Comparison of ENCODE assay signal across 19 cellular contexts in the genomic region with DNA sequence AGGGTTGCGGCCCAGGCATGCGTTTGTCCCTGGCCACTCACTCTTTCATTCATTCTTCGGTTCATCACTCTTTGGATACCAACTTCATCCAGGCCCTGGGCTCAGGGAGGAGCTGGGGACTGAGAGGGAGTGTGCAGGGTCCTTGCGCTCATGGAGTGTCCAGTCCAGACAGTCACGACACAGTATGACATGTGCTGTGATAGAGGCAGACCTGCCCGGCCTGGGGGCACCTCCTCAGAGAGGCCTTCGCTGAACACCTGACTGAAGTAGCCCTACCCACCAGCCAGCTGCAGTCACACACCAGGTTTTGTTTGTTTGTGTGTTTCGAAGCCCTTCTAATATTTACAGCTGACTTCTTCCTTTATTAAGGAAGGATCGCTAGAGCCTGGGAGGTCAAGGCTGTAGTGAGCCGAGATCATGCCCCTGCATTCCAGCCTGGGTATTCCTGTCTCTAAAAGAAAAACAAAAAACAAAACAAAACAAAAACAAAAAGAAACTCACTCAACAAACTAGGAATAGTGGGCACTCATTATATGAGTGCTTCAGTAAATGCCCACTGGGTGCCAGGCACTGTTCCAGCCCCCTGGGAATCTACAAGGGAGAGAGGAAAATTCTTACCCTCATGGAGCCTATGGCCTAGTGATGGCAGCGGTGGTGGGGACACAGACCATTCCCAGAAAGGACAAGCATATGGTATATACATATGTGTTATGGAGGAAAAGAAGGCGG. TPM values are rescaled to one million over a fixed set of nuclear protein-coding genes. Genes with fewer than 3 reads are reported as not detected.
A peak's percentile ranks its signal among the peaks of the same experiment; 100 is the strongest.
DNase-seq lines count a peak whose midpoint lies in the region; ATAC-seq and TF ChIP-seq lines count a peak whose summit lies in the region.
"Had no signal": no experiment of that assay in that cellular context is flagged by ENCODE, and none has a peak within 500 bp of the region (broad histone marks: within the 10 kb centered on the region; RNA-seq: fewer than 3 reads in every experiment).

No MANE protein-coding gene starts in this region.

- H3K27ac Mint-ChIP-seq in Caco-2 (ENCODE audit: unreplicated experiment) = no peak overlapping the region
- no peak overlapping the region for H3K27ac Mint-ChIP-seq in activated T-helper 1 cell treated with anti-CD3 and anti-CD28 coated beads, Interleukin-12 subunit alpha, Interleukin-12 subunit beta, Interleukin-2, Interleukin-4 antibody, amounts not matched to agents 30 ng/mL and 10 ng/mL and 1 ng/mL, durations not matched to agents 14 hours and 24 hours and 36 hours
- H3K27ac Mint-ChIP-seq: stimulated activated naive CD8-positive, alpha-beta T cell treated with anti-CD3 and anti-CD28 coated beads, Interleukin-15, Interleukin-2, amounts not matched to agents 100 ng/mL and 50 ng/mL, for 24 hours had no signal

- H3K36me3 ChIP-seq in Caco-2 (ENCODE audit: control insufficient read depth, insufficient read depth, low read length) = no peaks in the 10 kb centered on the region
- H3K36me3 ChIP-seq in gastrocnemius medialis = no peaks in the 10 kb centered on the region
- no peaks in the 10 kb centered on the region for H3K36me3 ChIP-seq in aorta (ENCODE audit: control insufficient read depth in 1 of 2, insufficient read depth in 2 of 2, low read length in 1 of 2)
- H3K36me3 ChIP-seq: BLaER1, cardiac muscle cell, lower lobe of right lung had no signal

- H3K9me3 ChIP-seq in Caco-2 (no peaks in the 10 kb centered on the region), gastrocnemius medialis (no peaks in the 10 kb centered on the region), aorta (ENCODE audit: control insufficient read depth, low read length) (no peaks in the 10 kb centered on the region)
- H3K9me3 ChIP-seq: BLaER1, lower lobe of right lung had no signal

- no peaks in the 10 kb centered on the region for H3K4me1 ChIP-seq in Caco-2
- H3K4me1 ChIP-seq in gastrocnemius medialis = peaks cover 14 to 17% of the 10 kb centered on the region in 2 donors
- no peaks in the 10 kb centered on the region for H3K4me1 ChIP-seq in aorta (ENCODE audit: control insufficient read depth in 1 of 2, insufficient read depth in 2 of 2, low read length in 2 of 2)
- H3K4me1 ChIP-seq: BLaER1 had no signal

- no TSS peak for BruUV-seq in Caco-2 (replicated peaks; lab: Mats Ljungman, UMichigan)

- no peaks in the 10 kb centered on the region for H3K36me3 Mint-ChIP-seq in Caco-2 (ENCODE audit: insufficient read depth, unreplicated experiment)
- H3K36me3 Mint-ChIP-seq in activated T-helper 1 cell treated with anti-CD3 and anti-CD28 coated beads, Interleukin-12 subunit alpha, Interleukin-12 subunit beta, Interleukin-2, Interleukin-4 antibody, amounts not matched to agents 30 ng/mL and 10 ng/mL and 1 ng/mL, durations not matched to agents 14 hours and 24 hours and 36 hours (ENCODE audit: low read depth) = no peaks in the 10 kb centered on the region

- H3K27me3 ChIP-seq in Caco-2 (replicated peaks; ENCODE audit: control insufficient read depth, insufficient read depth, low read length) (peaks cover 4% of the 10 kb centered on the region), layer of hippocampus (ENCODE audit: control insufficient read depth, insufficient read depth, low read length) (no peaks in the 10 kb centered on the region), gastrocnemius medialis (no peaks in the 10 kb centered on the region), aorta (ENCODE audit: control insufficient read depth in 1 of 2, insufficient read depth in 2 of 2, low read length in 1 of 2) (no peaks in the 10 kb centered on the region)

- no peak for TF ChIP-seq CTCF in Caco-2 (IDR thresholded peaks at IDR 0.05; ENCODE audit: insufficient read depth in 1 of 2, low read depth in 1 of 2, low read length in 1 of 2, severe bottlenecking in 1 of 2, unreplicated experiment in 1 of 2)
- no peak for TF ChIP-seq CTCF in gastrocnemius medialis (IDR thresholded peaks at IDR 0.05 in 4 of 5, conservative IDR thresholded peaks at IDR 0.05 in 1 of 5)

- no peak for ATAC-seq in gastrocnemius medialis
- ATAC-seq in HG03108 (IDR thresholded peaks at IDR 0.05; ENCODE audit: unreplicated experiment) = no peak
- no peak for ATAC-seq in aorta (ENCODE audit: low FRiP score)
- no peak for ATAC-seq in HG03378 (IDR thresholded peaks at IDR 0.05; ENCODE audit: unreplicated experiment)

- no peak for TF ChIP-seq POLR2A in gastrocnemius medialis (IDR thresholded peaks at IDR 0.05)

- DNase-seq in Caco-2 = no peak
- DNase-seq in activated T-helper 1 cell treated with anti-CD3 and anti-CD28 coated beads, Interleukin-12 subunit alpha, Interleukin-12 subunit beta, Interleukin-2, Interleukin-4 antibody, amounts not matched to agents 30 ng/mL and 10 ng/mL and 1 ng/mL, durations not matched to agents 14 hours and 24 hours and 36 hours (ENCODE audit: low spot score) = no peak
- no peak for DNase-seq in gastrocnemius medialis
- DNase-seq in NCI-H146 treated with DMSO at 0.1 percent for 48 hours (lab: John Stamatoyannopoulos, UW; ENCODE audit: unreplicated experiment) = no peak
- DNase-seq in aorta = no peak
- DNase-seq: activated CD4-positive, alpha-beta T cell treated with anti-CD3 and anti-CD28 coated beads, Interleukin-2, amount 50 U/mL, for 48 hours; activated naive CD4-positive, alpha-beta T cell treated with Interleukin-2 at 50 U/mL for 16 hours; DND-41; lower lobe of right lung; NCI-H2171; small intestine had no signal

- H3K9me3 Mint-ChIP-seq in Caco-2 (ENCODE audit: unreplicated experiment) = no peaks in the 10 kb centered on the region
- no peaks in the 10 kb centered on the region for H3K9me3 Mint-ChIP-seq in activated T-helper 1 cell treated with anti-CD3 and anti-CD28 coated beads, Interleukin-12 subunit alpha, Interleukin-12 subunit beta, Interleukin-2, Interleukin-4 antibody, amounts not matched to agents 30 ng/mL and 10 ng/mL and 1 ng/mL, durations not matched to agents 14 hours and 24 hours and 36 hours
- H3K9me3 Mint-ChIP-seq: stimulated activated naive CD8-positive, alpha-beta T cell treated with anti-CD3 and anti-CD28 coated beads, Interleukin-15, Interleukin-2, amounts not matched to agents 100 ng/mL and 50 ng/mL, for 24 hours had no signal

- 90 to 91% methylated on average over 12 of the region's 12 CpGs for WGBS in aorta, 2 donors

- H3K4me3 ChIP-seq in Caco-2 (ENCODE audit: low read depth, low read length) (no peak overlapping the region), gastrocnemius medialis (no peak overlapping the region), aorta (ENCODE audit: low read length in 2 of 2) (no peak overlapping the region)
- H3K4me3 ChIP-seq: BLaER1, cardiac muscle cell, GM23248 had no signal

- peaks cover 29% of the 10 kb centered on the region for H3K27me3 Mint-ChIP-seq in Caco-2 (ENCODE audit: insufficient read depth, unreplicated experiment)
- H3K27me3 Mint-ChIP-seq in activated T-helper 1 cell treated with anti-CD3 and anti-CD28 coated beads, Interleukin-12 subunit alpha, Interleukin-12 subunit beta, Interleukin-2, Interleukin-4 antibody, amounts not matched to agents 30 ng/mL and 10 ng/mL and 1 ng/mL, durations not matched to agents 14 hours and 24 hours and 36 hours (ENCODE audit: insufficient read depth) = peaks cover 34% of the 10 kb centered on the region

- H3K4me3 Mint-ChIP-seq in Caco-2 (ENCODE audit: unreplicated experiment) = peak overlapping the region; percentile 34
- H3K4me3 Mint-ChIP-seq in activated T-helper 1 cell treated with anti-CD3 and anti-CD28 coated beads, Interleukin-12 subunit alpha, Interleukin-12 subunit beta, Interleukin-2, Interleukin-4 antibody, amounts not matched to agents 30 ng/mL and 10 ng/mL and 1 ng/mL, durations not matched to agents 14 hours and 24 hours and 36 hours = peak overlapping the region; percentile 40
- H3K4me3 Mint-ChIP-seq: stimulated activated naive CD8-positive, alpha-beta T cell treated with anti-CD3 and anti-CD28 coated beads, Interleukin-15, Interleukin-2, amounts not matched to agents 100 ng/mL and 50 ng/mL, for 24 hours had no signal

- CTCF ChIA-PET in Caco-2 (lab: Charles Lee) = interaction anchor here (1.2 to 4.5 kb wide), 2 partner anchors 14 to 180 kb away, joined by 5 to 72 read pairs; no protein-coding TSS in a partner anchor

- intact Hi-C loops in Caco-2 (cut with micrococcal nuclease; ENCODE audit: unreplicated experiment) (no loop called here), gastrocnemius medialis (cut with DNase I; ENCODE audit: low total_unique reads) (loop anchor here (5.0 kb wide), 2 partner anchors 163 to 283 kb away; no protein-coding TSS in a partner anchor), aorta (cut with DNase I) (loop anchor here (2.0 to 5.0 kb wide), 3 partner anchors 53 to 368 kb away; no protein-coding TSS in a partner anchor)
- intact Hi-C loops in activated T-helper 1 cell treated with anti-CD3 and anti-CD28 coated beads, Interleukin-12 subunit alpha, Interleukin-12 subunit beta, Interleukin-2, Interleukin-4 antibody, amounts not matched to agents 30 ng/mL and 10 ng/mL and 1 ng/mL, durations not matched to agents 14 hours and 24 hours and 36 hours (cut with micrococcal nuclease) = loop anchor here (5.0 kb wide), 1 partner anchor 323 kb away; a partner anchor contains a TSS

- H3K27ac ChIP-seq in layer of hippocampus (ENCODE audit: low read depth, low read length) = peak overlapping the region; percentile 99
- H3K27ac ChIP-seq in gastrocnemius medialis = peak overlapping the region; percentile 84 to 92 (median 88)
- peak overlapping the region in 1 of 2 donors; percentile 62 for H3K27ac ChIP-seq in aorta (ENCODE audit: low read depth in 1 of 2, low read length in 2 of 2)
- H3K27ac ChIP-seq: BLaER1, cardiac muscle cell, GM23248 had no signal

- H3K4me1 Mint-ChIP-seq in Caco-2 (ENCODE audit: low read depth, unreplicated experiment) = no peaks in the 10 kb centered on the region
- no peaks in the 10 kb centered on the region for H3K4me1 Mint-ChIP-seq in activated T-helper 1 cell treated with anti-CD3 and anti-CD28 coated beads, Interleukin-12 subunit alpha, Interleukin-12 subunit beta, Interleukin-2, Interleukin-4 antibody, amounts not matched to agents 30 ng/mL and 10 ng/mL and 1 ng/mL, durations not matched to agents 14 hours and 24 hours and 36 hours (ENCODE audit: low read depth)

- in situ Hi-C loops in gastrocnemius medialis (cut with MboI; ENCODE audit: low sequenced_read_pairs in 4 of 4) = loop anchor here (5.0 to 25.0 kb wide), 10 partner anchors 46 to 573 kb away; a partner anchor contains a TSS

- POLR2A ChIA-PET in Caco-2 (lab: Charles Lee) = no interaction called here

RNA-seq across cellular contexts. Expression of a gene that starts 6.3 kb away (rescaled TPM):
- 0.09 and 0.12 TPM in 2 replicates for total RNA-seq in Caco-2 (2022)
- not detected in 2 replicates for total RNA-seq in activated T-helper 1 cell treated with anti-CD3 and anti-CD28 coated beads, Interleukin-12 subunit alpha, Interleukin-12 subunit beta, Interleukin-2, Interleukin-4 antibody, amounts not matched to agents 30 ng/mL and 10 ng/mL and 1 ng/mL, durations not matched to agents 14 hours and 24 hours and 36 hours
- total RNA-seq in gastrocnemius medialis = under 1 TPM in 1 of 4 donors, not detected in 3; 0.10 TPM
- under 1 TPM; 0.30 to 0.62 TPM for total RNA-seq in aorta
- under 1 TPM in 1 of 2 donors, not detected in 1; 0.41 TPM for polyA plus RNA-seq in aorta
- total RNA-seq: lower lobe of right lung, Right ventricle myocardium inferior had no signal
- polyA plus RNA-seq: GM23248 had no signal
